Comparison of ENCODE assay signal across 8 cellular contexts in the genomic region with DNA sequence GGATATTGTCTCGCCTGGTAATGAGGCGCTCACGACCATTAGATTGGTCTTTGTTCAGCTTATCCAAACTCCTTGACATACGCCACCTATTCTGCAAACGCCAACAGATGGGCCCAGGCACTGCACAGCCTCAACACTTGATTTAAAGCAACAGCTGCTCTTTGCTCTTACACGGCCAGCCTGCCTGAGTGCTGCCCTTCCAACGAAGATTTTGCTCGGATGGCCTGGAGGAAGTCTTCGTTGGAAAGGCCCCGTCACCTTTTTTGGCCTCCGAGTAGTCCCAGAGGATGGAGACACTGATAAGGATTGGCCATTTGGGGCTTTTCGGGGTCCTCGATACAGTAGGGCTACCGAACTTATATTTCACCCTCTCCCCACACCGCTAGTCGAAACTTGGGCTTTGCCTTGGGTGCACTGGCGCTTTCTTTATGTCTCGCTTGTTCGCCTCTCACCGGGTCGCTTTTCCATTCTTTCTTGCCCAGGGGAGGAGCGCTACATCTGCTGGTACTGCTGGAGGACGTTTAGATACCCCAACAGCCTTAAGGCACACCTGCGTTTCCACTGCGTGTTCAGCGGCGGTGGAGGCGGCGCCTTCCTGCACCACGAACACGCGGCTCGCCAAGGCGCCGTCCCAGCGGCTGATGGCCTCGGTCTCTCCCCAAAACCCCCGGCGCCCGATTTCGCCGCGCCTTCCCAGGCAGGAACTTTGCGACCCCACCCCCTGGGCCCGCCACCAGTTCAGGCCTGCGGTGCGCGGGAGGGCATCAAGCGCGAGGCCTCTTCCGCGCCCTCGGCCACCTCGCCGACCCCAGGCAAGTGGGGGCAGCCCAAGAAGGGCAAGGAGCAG. TPM values are rescaled to one million over a fixed set of nuclear protein-coding genes. Genes with fewer than 3 reads are reported as not detected.
DNase-seq lines count a peak whose midpoint lies in the region; ATAC-seq and TF ChIP-seq lines count a peak whose summit lies in the region.

No MANE protein-coding gene starts in this region.

- 3% methylated on average over 55 of the region's 55 CpGs for WGBS in ectodermal cell, 2 experiments

- no peak overlapping the region for H3K27ac ChIP-seq in ectodermal cell (ENCODE audit: insufficient read depth, low read depth, low read length, poor library complexity, severe bottlenecking)

- H3K27me3 ChIP-seq in ectodermal cell (ENCODE audit: control insufficient read depth, insufficient read depth, low read length, poor library complexity, severe bottlenecking), result peaks cover 100% of the 10 kb centered on the region

- ATAC-seq in GM19324 (IDR thresholded peaks at IDR 0.05; ENCODE audit: low FRiP score, unreplicated experiment), result peak; percentile 6
- ATAC-seq in HG03196 (IDR thresholded peaks at IDR 0.05; ENCODE audit: unreplicated experiment), result peak; percentile 4
- ATAC-seq in HG03135 (IDR thresholded peaks at IDR 0.05; ENCODE audit: unreplicated experiment), result no peak

- H3K4me1 ChIP-seq in ectodermal cell (ENCODE audit: control insufficient read depth, insufficient read depth, low read length), result peaks cover 12% of the 10 kb centered on the region

- peak overlapping the region; percentile 34 for H3K4me3 ChIP-seq in ectodermal cell (ENCODE audit: insufficient read depth, low read depth, low read length)
- peak overlapping the region; percentile 30 for H3K4me3 ChIP-seq in skeletal muscle cell (ENCODE audit: low read depth, low read length)

- H3K36me3 ChIP-seq in ectodermal cell (ENCODE audit: control insufficient read depth, insufficient read depth, low read length), result no peaks in the 10 kb centered on the region

- DNase-seq in skeletal muscle cell (ENCODE audit: low read depth), result no peak
- no peak for DNase-seq in NCI-H1417 treated with DMSO at 0.1 percent for 48 hours (lab: John Stamatoyannopoulos, UW)
- DNase-seq in effector CD4-positive, alpha-beta T cell, result no peak
- no peak for DNase-seq in GM10266 (ENCODE audit: extremely low spot score)

- H3K9me3 ChIP-seq in ectodermal cell (ENCODE audit: control insufficient read depth, low read length), result no peaks in the 10 kb centered on the region

- TF ChIP-seq CTCF in GM10266 (IDR thresholded peaks at IDR 0.05; ENCODE audit: control insufficient read depth, insufficient read depth, low read depth, missing control alignments), result no peak

RNA-seq across cellular contexts. Expression of gene PRDM13, which starts 6.1 kb away (rescaled TPM):
- polyA plus RNA-seq in ectodermal cell (2013, experiment 1 of 4), result not detected
- not detected for polyA plus RNA-seq in ectodermal cell (2013, experiment 2 of 4)
- polyA plus RNA-seq in ectodermal cell (2013, experiment 3 of 4), result 0.59 TPM
- 0.41 TPM for polyA plus RNA-seq in ectodermal cell (2013, experiment 4 of 4)

RNA-seq across cellular contexts. Expression of gene CCNC, which starts 44.3 kb away (rescaled TPM):
- 75.7 TPM for polyA plus RNA-seq in ectodermal cell (2013, experiment 1 of 4)
- polyA plus RNA-seq in ectodermal cell (2013, experiment 2 of 4), result 80.6 TPM
- polyA plus RNA-seq in ectodermal cell (2013, experiment 3 of 4), result 64.1 TPM
- 70.0 TPM for polyA plus RNA-seq in ectodermal cell (2013, experiment 4 of 4)
